In the genomic region with DNA sequence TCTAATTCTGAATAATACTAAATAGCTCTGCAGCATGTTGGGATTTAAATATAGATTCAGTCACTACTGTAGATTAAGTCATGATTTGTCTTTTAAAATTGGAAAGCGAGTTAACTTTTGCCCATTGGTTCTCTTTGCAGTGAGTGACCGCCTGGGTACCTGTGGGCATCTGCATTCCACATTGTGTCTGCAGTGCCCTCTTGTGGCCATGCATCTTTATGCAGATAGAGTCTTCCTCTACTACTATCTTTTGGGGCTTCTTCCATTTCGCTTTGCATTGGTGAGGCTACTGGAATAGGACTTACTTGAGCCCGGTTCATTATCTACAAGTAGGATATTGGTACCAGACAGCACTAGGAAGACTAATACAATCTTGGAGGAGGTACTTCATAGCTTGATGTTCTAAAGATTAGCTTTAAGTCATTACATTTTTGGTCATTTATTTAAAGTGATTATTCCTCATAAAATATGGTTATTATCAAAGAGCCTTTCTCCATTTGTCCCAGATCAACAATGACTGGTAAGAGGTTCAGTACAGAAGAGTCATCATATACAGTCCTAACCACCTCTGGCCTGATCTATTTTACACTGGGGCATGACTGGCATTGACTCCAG, we compare ENCODE assay signal across 8 cellular contexts.
DNase-seq lines count a peak whose midpoint lies in the region; ATAC-seq and TF ChIP-seq lines count a peak whose summit lies in the region.

No MANE protein-coding gene starts in this region.

- H2BK15ac ChIP-seq in mesendoderm (replicated peaks; ENCODE audit: low read depth): no peak overlapping the region

- H3K9ac ChIP-seq in mesendoderm (ENCODE audit: low read length): no peak overlapping the region

- no CpG with 5 or more reads among the region's 4 CpGs for WGBS in mesendoderm (ENCODE audit: extremely low coverage, insufficient coverage, low lambda C conversion rate)

- H4K8ac ChIP-seq in mesendoderm (ENCODE audit: low read depth, low read length): no peak overlapping the region

- no peaks in the 10 kb centered on the region for H3K36me3 ChIP-seq in mesendoderm (ENCODE audit: control insufficient read depth, insufficient read depth, low read length)

- H2BK120ac ChIP-seq in mesendoderm (ENCODE audit: low read depth, low read length): no peak overlapping the region

- H3K4me3 ChIP-seq in AG09309 (ENCODE audit: control insufficient read depth, low read depth, low read length) (no peak overlapping the region), mesendoderm (ENCODE audit: low read length) (no peak overlapping the region)

- DNase-seq in AG09309 (ENCODE audit: low read depth) (no peak), GM13977 (ENCODE audit: low spot score) (peak; percentile 61), NCI-H146 (lab: John Stamatoyannopoulos, UW) (peak; percentile 74), WTC11 (ENCODE audit: low spot score) (peak; percentile 71), dermis blood vessel endothelial cell (peak; percentile 66), mesendoderm (peak; percentile 71)
- DNase-seq in stimulated activated naive CD8-positive, alpha-beta T cell treated with anti-CD3 and anti-CD28 coated beads, Interleukin-15, amount 100 ng/mL, for 72 hours: peak; percentile 31

- H3K36me3 Mint-ChIP-seq in WTC11: peaks cover 5% of the 10 kb centered on the region; the same call in 1 of the 2 replicates

- POLR2A ChIA-PET in WTC11 (lab: Charles Lee): no interaction called here

- no peak overlapping the region for H3K56ac ChIP-seq in mesendoderm (ENCODE audit: low read length)

- no peaks in the 10 kb centered on the region; the same call in 1 of the 2 replicates for H3K27me3 Mint-ChIP-seq in WTC11 (ENCODE audit: low read depth)
- H3K27me3 Mint-ChIP-seq in stimulated activated naive CD8-positive, alpha-beta T cell treated with anti-CD3 and anti-CD28 coated beads, Interleukin-15, amount 100 ng/mL, for 72 hours: no peaks in the 10 kb centered on the region

- CTCF ChIA-PET in WTC11 (lab: Charles Lee): interaction anchor here (1.3 kb wide), 1 partner anchor 22 kb away, joined by 3 read pairs; no protein-coding TSS in a partner anchor

- peaks cover 3% of the 10 kb centered on the region; the same call in 1 of the 2 replicates for H3K4me1 Mint-ChIP-seq in WTC11
- peaks cover 6% of the 10 kb centered on the region for H3K4me1 Mint-ChIP-seq in stimulated activated naive CD8-positive, alpha-beta T cell treated with anti-CD3 and anti-CD28 coated beads, Interleukin-15, amount 100 ng/mL, for 72 hours

- ATAC-seq in HG02798 (IDR thresholded peaks at IDR 0.05; ENCODE audit: poor library complexity, unreplicated experiment) (peak; percentile 88), WTC11 (peak; percentile 87)
- ATAC-seq in stimulated activated naive CD8-positive, alpha-beta T cell treated with anti-CD3 and anti-CD28 coated beads, Interleukin-15, amount 100 ng/mL, for 72 hours: peak; percentile 64

- no peak overlapping the region for H3K4me3 Mint-ChIP-seq in WTC11
- H3K4me3 Mint-ChIP-seq in stimulated activated naive CD8-positive, alpha-beta T cell treated with anti-CD3 and anti-CD28 coated beads, Interleukin-15, amount 100 ng/mL, for 72 hours: no peak overlapping the region

- H3K23ac ChIP-seq in mesendoderm (ENCODE audit: low read length): no peak overlapping the region

- no peak overlapping the region for H4K5ac ChIP-seq in mesendoderm (ENCODE audit: low read length)

- H3K4ac ChIP-seq in mesendoderm (ENCODE audit: low read depth, low read length): no peak overlapping the region

- no peaks in the 10 kb centered on the region for H3K27me3 ChIP-seq in mesendoderm (ENCODE audit: insufficient read depth, low read length, poor library complexity)

- H3K27ac ChIP-seq in mesendoderm (ENCODE audit: low read depth, low read length): no peak overlapping the region

- H3K79me2 ChIP-seq in mesendoderm (ENCODE audit: control insufficient read depth, insufficient read depth, low read length): no peaks in the 10 kb centered on the region

- no peaks in the 10 kb centered on the region for H3K79me1 ChIP-seq in mesendoderm (ENCODE audit: low read length)

- peak; percentile 87 for TF ChIP-seq CTCF in AG09309 (IDR thresholded peaks at IDR 0.05; ENCODE audit: control insufficient read depth, insufficient read depth, low read depth, low read length, missing control alignments)
- peak; percentile 84 for TF ChIP-seq CTCF in GM13977 (IDR thresholded peaks at IDR 0.05; ENCODE audit: extremely low read depth, insufficient read depth, missing control alignments)
- TF ChIP-seq CTCF in WTC11 (IDR thresholded peaks at IDR 0.05): peak; percentile 73

- peaks cover 20% of the 10 kb centered on the region for H3K9me3 Mint-ChIP-seq in WTC11
- H3K9me3 Mint-ChIP-seq in stimulated activated naive CD8-positive, alpha-beta T cell treated with anti-CD3 and anti-CD28 coated beads, Interleukin-15, amount 100 ng/mL, for 72 hours: peaks cover 0 to 7% of the 10 kb centered on the region in 2 donors

- H2BK5ac ChIP-seq in mesendoderm (ENCODE audit: low read length): no peak overlapping the region

- H3K27ac Mint-ChIP-seq in WTC11: no peak overlapping the region
- H3K27ac Mint-ChIP-seq in stimulated activated naive CD8-positive, alpha-beta T cell treated with anti-CD3 and anti-CD28 coated beads, Interleukin-15, amount 100 ng/mL, for 72 hours: no peak overlapping the region

- no peak overlapping the region for H3K18ac ChIP-seq in mesendoderm (ENCODE audit: low read length)

- H3K4me2 ChIP-seq in mesendoderm (ENCODE audit: low read length): no peak overlapping the region

- no peaks in the 10 kb centered on the region for H3K4me1 ChIP-seq in mesendoderm (ENCODE audit: control insufficient read depth, low read depth, low read length)

- H2AK5ac ChIP-seq in mesendoderm (ENCODE audit: low read length): no peak overlapping the region

- in situ Hi-C loops in GM13977 (cut with MboI; ENCODE audit: low pct_unique_long_range_greater_than_20kb, low sequenced_read_pairs, unreplicated experiment): no loop called here

TF ChIP-seq in WTC11, 78 proteins besides CTCF, POLR2A, EP300 and RAD21:
- TF ChIP-seq MAX (CRISPR knock-in tag; IDR thresholded peaks at IDR 0.05): no peak
- TF ChIP-seq MXD4 (CRISPR knock-in tag; IDR thresholded peaks at IDR 0.05; ENCODE audit: borderline replicate concordance): no peak
- TF ChIP-seq, protein P1, sequence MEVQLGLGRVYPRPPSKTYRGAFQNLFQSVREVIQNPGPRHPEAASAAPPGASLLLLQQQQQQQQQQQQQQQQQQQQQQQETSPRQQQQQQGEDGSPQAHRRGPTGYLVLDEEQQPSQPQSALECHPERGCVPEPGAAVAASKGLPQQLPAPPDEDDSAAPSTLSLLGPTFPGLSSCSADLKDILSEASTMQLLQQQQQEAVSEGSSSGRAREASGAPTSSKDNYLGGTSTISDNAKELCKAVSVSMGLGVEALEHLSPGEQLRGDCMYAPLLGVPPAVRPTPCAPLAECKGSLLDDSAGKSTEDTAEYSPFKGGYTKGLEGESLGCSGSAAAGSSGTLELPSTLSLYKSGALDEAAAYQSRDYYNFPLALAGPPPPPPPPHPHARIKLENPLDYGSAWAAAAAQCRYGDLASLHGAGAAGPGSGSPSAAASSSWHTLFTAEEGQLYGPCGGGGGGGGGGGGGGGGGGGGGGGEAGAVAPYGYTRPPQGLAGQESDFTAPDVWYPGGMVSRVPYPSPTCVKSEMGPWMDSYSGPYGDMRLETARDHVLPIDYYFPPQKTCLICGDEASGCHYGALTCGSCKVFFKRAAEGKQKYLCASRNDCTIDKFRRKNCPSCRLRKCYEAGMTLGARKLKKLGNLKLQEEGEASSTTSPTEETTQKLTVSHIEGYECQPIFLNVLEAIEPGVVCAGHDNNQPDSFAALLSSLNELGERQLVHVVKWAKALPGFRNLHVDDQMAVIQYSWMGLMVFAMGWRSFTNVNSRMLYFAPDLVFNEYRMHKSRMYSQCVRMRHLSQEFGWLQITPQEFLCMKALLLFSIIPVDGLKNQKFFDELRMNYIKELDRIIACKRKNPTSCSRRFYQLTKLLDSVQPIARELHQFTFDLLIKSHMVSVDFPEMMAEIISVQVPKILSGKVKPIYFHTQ (CRISPR knock-in tag; IDR thresholded peaks at IDR 0.05): no peak
- no peak for TF ChIP-seq NFE2L1 (CRISPR knock-in tag; IDR thresholded peaks at IDR 0.05)
- TF ChIP-seq FOXP4 (CRISPR knock-in tag; IDR thresholded peaks at IDR 0.05): no peak
- TF ChIP-seq ZSCAN18 (CRISPR knock-in tag; IDR thresholded peaks at IDR 0.05): no peak
